Comparison of ENCODE assay signal across 15 cellular contexts in the genomic region with DNA sequence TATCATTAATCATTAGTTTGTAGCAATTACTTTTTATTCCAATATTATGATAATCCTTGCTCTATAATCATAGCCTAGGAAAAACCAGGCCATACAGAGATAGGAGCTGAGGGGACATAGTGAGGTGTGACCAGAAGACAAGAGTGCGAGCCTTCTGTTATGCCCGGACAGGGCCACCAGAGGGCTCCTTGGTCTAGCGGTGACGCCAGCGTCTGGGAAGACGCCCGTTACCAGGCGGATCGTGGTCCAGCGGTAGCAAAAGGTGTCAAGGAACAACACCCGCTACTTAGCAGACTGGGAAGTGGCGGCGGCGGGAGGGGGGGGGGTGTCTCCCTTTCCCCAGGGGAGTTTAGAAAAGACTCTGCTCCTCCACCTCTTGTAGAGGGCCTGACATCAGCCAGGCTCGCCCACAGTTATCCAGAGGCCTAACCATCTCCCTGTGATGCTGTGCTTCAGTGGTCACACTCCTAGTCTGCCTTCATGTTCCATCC. TPM values are rescaled to one million over a fixed set of nuclear protein-coding genes. Genes with fewer than 3 reads are reported as not detected.
DNase-seq lines count a peak whose midpoint lies in the region; ATAC-seq and TF ChIP-seq lines count a peak whose summit lies in the region.
"Not testable (repeated sequence)": the region's sequence is repeated elsewhere in the genome, so short reads cannot be mapped to it uniquely, and the experiment has no call there.
"Had no signal": no experiment of that assay in that cellular context is flagged by ENCODE, and none has a peak within 500 bp of the region (broad histone marks: within the 10 kb centered on the region; RNA-seq: fewer than 3 reads in every experiment).

No MANE protein-coding gene starts in this region.

- peaks cover 93% of the 10 kb centered on the region for H3K79me2 ChIP-seq in HCT116 (ENCODE audit: insufficient read depth, low read length)
- peaks cover 68% of the 10 kb centered on the region for H3K79me2 ChIP-seq in PC-9 (ENCODE audit: low read depth)

- not testable (repeated sequence) for H3K4me2 ChIP-seq in HCT116 (ENCODE audit: low read length); PC-9

- H3K4me3 ChIP-seq in HCT116 (replicated peaks in 1 of 2; ENCODE audit: low read depth in 1 of 2, low read length in 2 of 2); PC-9; astrocyte of the spinal cord (ENCODE audit: low read depth, low read length); endodermal cell (ENCODE audit: low read length); cardiac muscle cell; thoracic aorta: not testable (repeated sequence)

- H3K4me3 Mint-ChIP-seq in endodermal cell, result not testable (repeated sequence)
- H3K4me3 Mint-ChIP-seq in neural crest cell, result peak overlapping the region; percentile 79

- H3K36me3 Mint-ChIP-seq in endodermal cell (ENCODE audit: low read depth), result peaks cover 43% of the 10 kb centered on the region
- H3K36me3 Mint-ChIP-seq in neural crest cell (ENCODE audit: low read depth), result peaks cover 16% of the 10 kb centered on the region

- peaks cover 10% of the 10 kb centered on the region for H3K4me1 Mint-ChIP-seq in endodermal cell
- not testable (repeated sequence) for H3K4me1 Mint-ChIP-seq in neural crest cell

- not testable (repeated sequence) for H3K27ac Mint-ChIP-seq in endodermal cell; neural crest cell (ENCODE audit: unreplicated experiment)

- intact Hi-C loops in HCT116 (cut with micrococcal nuclease); PC-9 (cut with micrococcal nuclease; ENCODE audit: unreplicated experiment): not testable (repeated sequence)

- H3K36me3 ChIP-seq in HCT116 (ENCODE audit: control insufficient read depth in 1 of 2, insufficient read depth in 2 of 2, low read length in 2 of 2), result peaks cover 18 to 51% of the 10 kb centered on the region in 2 experiments
- H3K36me3 ChIP-seq in PC-9 (ENCODE audit: low read depth); cardiac muscle cell: not testable (repeated sequence)
- H3K36me3 ChIP-seq in endodermal cell (ENCODE audit: control insufficient read depth, insufficient read depth, low read length), result peaks cover 46% of the 10 kb centered on the region
- peaks cover 16% of the 10 kb centered on the region for H3K36me3 ChIP-seq in thoracic aorta

- not testable (repeated sequence) for ATAC-seq in HCT116; thoracic aorta (ENCODE audit: insufficient number of reproducible peaks, low FRiP score, low read depth)

- TF ChIP-seq CTCF in 22Rv1 (IDR thresholded peaks at IDR 0.05) (peak; percentile 70), HCT116 (IDR thresholded peaks at IDR 0.05 in 2 of 3, conservative IDR thresholded peaks at IDR 0.05 in 1 of 3; ENCODE audit: borderline replicate concordance in 1 of 3, insufficient read depth in 1 of 3, low read depth in 2 of 3, low read length in 2 of 3) (peak; percentile 12 to 33 (median 24); a peak in 3 of 6 replicates), PC-9 (conservative IDR thresholded peaks at IDR 0.05) (peak; percentile 57), astrocyte of the spinal cord (IDR thresholded peaks at IDR 0.05; ENCODE audit: low read depth, low read length) (peak; percentile 23), endodermal cell (conservative IDR thresholded peaks at IDR 0.05) (peak; percentile 65), cardiac muscle cell (IDR thresholded peaks at IDR 0.05; ENCODE audit: low read depth, low read length) (peak; percentile 35), neural crest cell (conservative IDR thresholded peaks at IDR 0.05) (peak; percentile 54), thoracic aorta (IDR thresholded peaks at IDR 0.05) (peak; percentile 20)

- not testable (repeated sequence) for H3F3A ChIP-seq in PC-9 (ENCODE audit: insufficient read depth, low read depth)

- DNase-seq in HCT116 (ENCODE audit: low read depth, low spot score); PC-9; astrocyte of the spinal cord (ENCODE audit: low read depth, low spot score); cardiac muscle cell (ENCODE audit: low read depth in 1 of 2, low spot score in 1 of 2); neural crest cell (ENCODE audit: low read depth, low spot score); thoracic aorta (ENCODE audit: low spot score): not testable (repeated sequence)
- DNase-seq in endodermal cell, result peak; percentile 63

- H4K20me1 ChIP-seq in HCT116 (ENCODE audit: insufficient read depth), result peaks cover 12% of the 10 kb centered on the region; the same call in 1 of the 2 replicates
- peaks cover 64% of the 10 kb centered on the region for H4K20me1 ChIP-seq in PC-9 (ENCODE audit: insufficient read depth)

- not testable (repeated sequence) for H3K27ac ChIP-seq in 22Rv1; HCT116 (ENCODE audit: low read depth, low read length); PC-9; endodermal cell (ENCODE audit: low read depth, low read length); cardiac muscle cell; thoracic aorta

- not testable (repeated sequence) for H3K27me3 ChIP-seq in HCT116 (ENCODE audit: insufficient read depth, low read length); PC-9 (ENCODE audit: insufficient read depth, low read depth); endodermal cell (ENCODE audit: control insufficient read depth, insufficient read depth, low read length, poor library complexity, severe bottlenecking); cardiac muscle cell; thoracic aorta (replicated peaks; ENCODE audit: insufficient read depth)

- H3K9me3 ChIP-seq in HCT116 (ENCODE audit: control insufficient read depth in 1 of 2, insufficient read depth in 1 of 2, low read depth in 1 of 2, low read length in 2 of 2); PC-9 (ENCODE audit: insufficient read depth, low read depth); endodermal cell (ENCODE audit: control insufficient read depth, low read length); cardiac muscle cell (ENCODE audit: low read depth); thoracic aorta: not testable (repeated sequence)

- H3K9ac ChIP-seq in HCT116 (ENCODE audit: low read length); endodermal cell (ENCODE audit: extremely low read depth, low read length, poor library complexity, severe bottlenecking): not testable (repeated sequence)

- 71% methylated on average over 4 of the region's 15 CpGs; no CpG with 5 or more reads in 1 of the 2 experiments for WGBS in endodermal cell (ENCODE audit: insufficient coverage in 1 of 2, insufficient read length in 1 of 2), 2 experiments

- H3K4me1 ChIP-seq in HCT116 (ENCODE audit: control insufficient read depth in 1 of 2, insufficient read depth in 2 of 2, low read length in 2 of 2) (peaks cover 10 to 33% of the 10 kb centered on the region in 2 experiments), PC-9 (replicated peaks; ENCODE audit: insufficient read depth) (peaks cover 20% of the 10 kb centered on the region), cardiac muscle cell (ENCODE audit: low read depth) (peaks cover 18% of the 10 kb centered on the region), thoracic aorta (ENCODE audit: control insufficient read depth in 1 of 2, low read depth in 2 of 2) (peaks cover 3 to 17% of the 10 kb centered on the region in 2 donors)
- not testable (repeated sequence) for H3K4me1 ChIP-seq in endodermal cell (ENCODE audit: control insufficient read depth, insufficient read depth, low read length)

- TF ChIP-seq RAD21 in HCT116 (IDR thresholded peaks at IDR 0.05; ENCODE audit: low read depth), result not testable (repeated sequence)

- H3K9me2 ChIP-seq in HCT116 (ENCODE audit: insufficient read depth); PC-9 (ENCODE audit: insufficient read depth): not testable (repeated sequence)

- H2AFZ ChIP-seq in HCT116 (ENCODE audit: low read depth, low read length, poor library complexity, severe bottlenecking); PC-9: not testable (repeated sequence)

- not testable (repeated sequence) for H3K9me3 Mint-ChIP-seq in endodermal cell, neural crest cell

- in situ Hi-C loops in astrocyte of the spinal cord (cut with HindIII; ENCODE audit: low sequenced_read_pairs), result not testable (repeated sequence)

- POLR2A ChIA-PET in HCT116 (lab: Charles Lee), result interaction anchor here (1.1 kb wide), 1 partner anchor 14 kb away, joined by 3 read pairs; no protein-coding TSS in a partner anchor
- POLR2A ChIA-PET in PC-9 (lab: Charles Lee; ENCODE audit: unreplicated experiment), result not testable (repeated sequence)

- not testable (repeated sequence) for TF ChIP-seq POLR2A in HCT116 (IDR thresholded peaks at IDR 0.05; ENCODE audit: borderline replicate concordance, extremely low read depth, insufficient read depth, insufficient read length)

- CTCF ChIA-PET in HCT116 (lab: Charles Lee), result interaction anchor here (1.1 to 1.7 kb wide), 2 partner anchors 12 to 471 kb away, joined by 3 to 4 read pairs; no protein-coding TSS in a partner anchor
- CTCF ChIA-PET in PC-9 (lab: Charles Lee), result not testable (repeated sequence)

- not testable (repeated sequence) for BruUV-seq in HCT116 (replicated peaks; lab: Mats Ljungman, UMichigan); PC-9 (replicated peaks; lab: Mats Ljungman, UMichigan)

- RAD21 ChIA-PET in HCT116 (lab: Charles Lee; ENCODE audit: low non-redundant PET in 1 of 2, low total read pairs in 2 of 2, uncharacterized antibody in 2 of 2, unreplicated experiment in 2 of 2), result interaction anchor here in 1 of 2 experiments (1.2 kb wide), 1 partner anchor 107 kb away, joined by 3 read pairs; no protein-coding TSS in a partner anchor

- H3K27me3 Mint-ChIP-seq in endodermal cell (ENCODE audit: insufficient read depth); neural crest cell (ENCODE audit: low read depth): not testable (repeated sequence)

RNA-seq across cellular contexts. Expression of a gene that starts 4.8 kb away (rescaled TPM):
- 350 TPM for total RNA-seq in HCT116 (2021; ENCODE audit: unreplicated experiment)
- 386 and 409 TPM in 2 replicates for polyA plus RNA-seq in HCT116 (2012)
- 247 and 273 TPM in 2 replicates for total RNA-seq in PC-9 (2021)
- total RNA-seq in endodermal cell, result 100 to 1,000 TPM; 271 to 350 TPM
- polyA plus RNA-seq in endodermal cell (2013, experiment 1 of 2), result 170 TPM
- polyA plus RNA-seq in endodermal cell (2013, experiment 2 of 2), result 151 TPM
- 229 and 263 TPM in 2 replicates for total RNA-seq in cardiac muscle cell
- 115 and 159 TPM in 2 replicates for polyA plus RNA-seq in cardiac muscle cell
- 358 TPM in 2 replicates for total RNA-seq in neural crest cell
- 10 to 100 TPM; 38.7 to 71.8 TPM for total RNA-seq in thoracic aorta

RNA-seq across cellular contexts. Expression of a gene that starts 57.1 kb away (rescaled TPM):
- total RNA-seq in HCT116 (2021; ENCODE audit: unreplicated experiment) (not detected), PC-9 (2021) (not detected in 2 replicates), endodermal cell (not detected), cardiac muscle cell (not detected in 2 replicates), neural crest cell (not detected in 2 replicates), thoracic aorta (not detected)
- polyA plus RNA-seq in HCT116 (2012), result 0.12 and 0.34 TPM in 2 replicates
- not detected for polyA plus RNA-seq in endodermal cell (2013, experiment 1 of 2)
- polyA plus RNA-seq in endodermal cell (2013, experiment 2 of 2), result not detected
- 0.67 and 1.1 TPM in 2 replicates for polyA plus RNA-seq in cardiac muscle cell
- total RNA-seq: activated CD8-positive, alpha-beta T cell treated with anti-CD3 and anti-CD28 coated beads, Interleukin-2, amount 10 ng/mL, durations not matched to agents 7 days and 5 days; activated T-helper 2 cell treated with anti-CD3 and anti-CD28 coated beads, Interferon-gamma antibody, Interleukin-2, Interleukin-4, amounts not matched to agents 10 μg/mL and 5 μg/mL and 100 μg/mL, durations not matched to agents 14 hours and 24 hours and 36 hours; frontal cortex; mesenteric fat pad; myocyte; occipital lobe; renal cortical epithelial cell had no signal

Comparison
In these comparisons a context has a peak if more than half of its experiments do, and no peak if none do; other contexts are left out.
1. CTCF ChIP-seq: peak in every context shown above with its lines; median percentile 70 in 22Rv1; 65 in endodermal cell; 57 in PC-9; 54 in neural crest cell; 35 in cardiac muscle cell; 24 in HCT116; 23 in astrocyte of the spinal cord; 20 in thoracic aorta.